25 cellular contexts compared by ENCODE assay signal in genomic region chr7:139571651-139572050, GRCh38. TPM values are rescaled to one million over a fixed set of nuclear protein-coding genes. Genes with fewer than 3 reads are reported as not detected.
"Had no signal": no experiment of that assay in that cellular context is flagged by ENCODE, and none has a peak within 500 bp of the region (broad histone marks: within the 10 kb centered on the region; RNA-seq: fewer than 3 reads in every experiment).

No MANE protein-coding gene starts in this region.

- H3K36me3 Mint-ChIP-seq: natural killer cell had no signal

- H3K4me1 ChIP-seq: lower lobe of right lung, testis, tibial artery, upper lobe of left lung had no signal

- DNase-seq: cortex of kidney; effector memory CD8-positive, alpha-beta T cell; foreskin fibroblast; gastrocnemius medialis; left ventricle myocardium superior; lower lobe of right lung; natural killer cell; stimulated activated CD4-positive, alpha-beta T cell treated with anti-CD3 and anti-CD28 coated beads, Interleukin-2, amount 100 ng/mL, for 24 hours; stimulated activated CD4-positive, alpha-beta T cell treated with anti-CD3 and anti-CD28 coated beads, Interleukin-4, amount 100 ng/mL, for 24 hours; stimulated activated naive CD4-positive, alpha-beta T cell treated with Interleukin-2 at 50 U/mL for 16 hours; substantia nigra; testis; tibial artery; upper lobe of left lung had no signal

- H3K9me3 ChIP-seq: gastrocnemius medialis, lower lobe of right lung, testis, tibial artery, upper lobe of left lung had no signal

- H3K27me3 ChIP-seq: gastrocnemius medialis, testis, tibial artery, upper lobe of left lung had no signal

- H3K4me3 Mint-ChIP-seq: effector memory CD8-positive, alpha-beta T cell; natural killer cell; stimulated activated effector memory CD8-positive, alpha-beta T cell treated with anti-CD3 and anti-CD28 coated beads, Interleukin-12 subunit alpha, Interleukin-12 subunit beta, amount 100 ng/mL, for 72 hours had no signal

- H3K27ac ChIP-seq: gastrocnemius medialis, lower lobe of right lung, parathyroid adenoma, testis, tibial artery, upper lobe of left lung had no signal

- H3K4me1 Mint-ChIP-seq: stimulated activated effector memory CD8-positive, alpha-beta T cell treated with anti-CD3 and anti-CD28 coated beads, Interleukin-12 subunit alpha, Interleukin-12 subunit beta, amount 100 ng/mL, for 72 hours had no signal

- H3K4me2 ChIP-seq: smooth muscle cell had no signal

- H3K27me3 Mint-ChIP-seq: effector memory CD8-positive, alpha-beta T cell; progenitor cell of endocrine pancreas had no signal

- H3K27ac Mint-ChIP-seq: effector memory CD8-positive, alpha-beta T cell; stimulated activated effector memory CD8-positive, alpha-beta T cell treated with anti-CD3 and anti-CD28 coated beads, Interleukin-12 subunit alpha, Interleukin-12 subunit beta, amount 100 ng/mL, for 72 hours had no signal

- H3K79me2 ChIP-seq: parathyroid adenoma had no signal

- H3K4me3 ChIP-seq: gastrocnemius medialis, lower lobe of right lung, smooth muscle cell, tibial artery, upper lobe of left lung had no signal

- H3K9me3 Mint-ChIP-seq: effector memory CD8-positive, alpha-beta T cell; natural killer cell; neural crest cell; stimulated activated effector memory CD8-positive, alpha-beta T cell treated with anti-CD3 and anti-CD28 coated beads, Interleukin-12 subunit alpha, Interleukin-12 subunit beta, amount 100 ng/mL, for 72 hours had no signal

- H2AFZ ChIP-seq: parathyroid adenoma had no signal

- H3K9ac ChIP-seq: parathyroid adenoma had no signal

RNA-seq across cellular contexts. Expression of gene CLEC2L, which starts 48.2 kb away (rescaled TPM):
- total RNA-seq: dermis microvascular lymphatic vessel endothelial cell, esophagus mucosa, glomerular endothelial cell, left ventricle myocardium superior, lower lobe of right lung, osteoblast, progenitor cell of endocrine pancreas, sciatic nerve, smooth muscle cell, upper lobe of left lung had no signal
- polyA plus RNA-seq: keratinocyte, smooth muscle cell had no signal
